1 cellular context compared by ENCODE assay signal in the genomic region with DNA sequence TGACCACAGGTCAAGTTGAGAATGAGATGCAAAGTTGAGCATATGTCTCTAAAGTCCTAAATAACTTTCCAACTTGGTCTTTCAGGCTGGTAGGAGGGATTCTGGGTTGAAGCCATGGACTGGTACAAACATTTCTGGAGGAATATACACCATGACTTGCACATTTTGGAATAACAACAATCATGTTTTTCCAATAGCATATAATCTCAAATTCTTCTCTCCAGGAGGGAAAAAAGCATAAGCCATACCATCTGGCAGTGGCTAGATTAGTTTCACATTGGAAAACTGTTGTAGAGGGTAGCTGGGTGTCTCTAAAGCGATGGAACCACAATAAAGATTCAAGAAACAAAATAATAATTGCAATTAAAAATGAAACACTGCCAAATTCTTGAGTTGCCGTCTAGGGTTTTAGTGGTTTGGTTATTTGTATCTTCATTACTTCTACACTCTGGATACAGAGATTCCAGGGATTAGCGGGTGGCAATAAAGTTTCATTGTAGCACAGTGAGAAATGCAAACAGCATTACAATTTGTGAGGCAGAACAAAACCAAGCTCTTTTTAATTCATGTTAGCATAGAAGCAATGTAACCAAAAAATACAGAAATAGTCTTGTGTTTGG.
A peak's percentile ranks its signal among the peaks of the same experiment; 100 is the strongest.
TF ChIP-seq lines count a peak whose summit lies in the region.

No MANE protein-coding gene starts in this region.

TF ChIP-seq in HepG2, 621 proteins besides CTCF, POLR2A, EP300 and RAD21 (continued from another document):
- TF ChIP-seq, protein P1, sequence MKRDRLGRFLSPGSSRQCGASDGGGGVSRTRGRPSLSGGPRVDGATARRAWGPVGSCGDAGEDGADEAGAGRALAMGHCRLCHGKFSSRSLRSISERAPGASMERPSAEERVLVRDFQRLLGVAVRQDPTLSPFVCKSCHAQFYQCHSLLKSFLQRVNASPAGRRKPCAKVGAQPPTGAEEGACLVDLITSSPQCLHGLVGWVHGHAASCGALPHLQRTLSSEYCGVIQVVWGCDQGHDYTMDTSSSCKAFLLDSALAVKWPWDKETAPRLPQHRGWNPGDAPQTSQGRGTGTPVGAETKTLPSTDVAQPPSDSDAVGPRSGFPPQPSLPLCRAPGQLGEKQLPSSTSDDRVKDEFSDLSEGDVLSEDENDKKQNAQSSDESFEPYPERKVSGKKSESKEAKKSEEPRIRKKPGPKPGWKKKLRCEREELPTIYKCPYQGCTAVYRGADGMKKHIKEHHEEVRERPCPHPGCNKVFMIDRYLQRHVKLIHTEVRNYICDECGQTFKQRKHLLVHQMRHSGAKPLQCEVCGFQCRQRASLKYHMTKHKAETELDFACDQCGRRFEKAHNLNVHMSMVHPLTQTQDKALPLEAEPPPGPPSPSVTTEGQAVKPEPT (CRISPR knock-in tag; IDR thresholded peaks at IDR 0.05; ENCODE audit: low read depth) = no peak
- TF ChIP-seq NFE2L2 (IDR thresholded peaks at IDR 0.05; ENCODE audit: low read length) = peak; percentile 73
